In the genomic region with DNA sequence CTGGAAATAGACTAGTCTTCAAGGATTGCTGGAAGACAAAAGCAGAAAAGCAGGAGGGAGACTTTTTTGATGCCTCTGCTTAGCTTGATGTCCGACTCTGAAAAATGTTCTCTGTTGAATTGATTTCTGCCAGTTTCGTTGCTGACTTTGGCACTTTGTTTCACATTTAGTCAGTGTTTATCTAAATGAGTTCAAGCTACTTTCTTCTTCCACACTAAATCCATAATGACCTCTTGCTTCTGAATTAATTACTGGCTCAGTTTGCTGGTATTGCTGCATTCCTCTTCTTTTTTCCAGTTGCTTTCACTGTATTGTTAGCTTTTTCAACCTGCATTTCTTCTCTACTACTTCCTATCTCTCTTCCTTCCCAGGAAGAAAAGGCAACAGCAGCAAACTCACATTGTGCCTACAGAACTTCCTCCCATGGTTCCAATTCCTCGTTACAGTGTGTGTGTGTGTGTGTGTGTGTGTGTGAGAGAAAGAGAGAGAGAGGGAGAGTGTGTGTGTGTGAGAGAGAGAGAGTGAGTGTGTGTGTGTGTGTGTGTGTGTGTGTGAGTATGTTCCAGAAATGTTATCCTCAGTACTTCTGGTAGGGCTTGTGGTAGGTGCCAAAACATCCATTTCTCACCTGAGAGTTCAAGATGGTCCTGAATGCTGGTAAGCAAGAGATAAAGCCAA, we compare ENCODE assay signal across 2 cellular contexts.
TF ChIP-seq lines count a peak whose summit lies in the region.

No MANE protein-coding gene starts in this region.

TF ChIP-seq in IMR-90, 13 proteins besides CTCF, POLR2A, EP300 and RAD21 (continued from another document):
- TF ChIP-seq, protein P1, sequence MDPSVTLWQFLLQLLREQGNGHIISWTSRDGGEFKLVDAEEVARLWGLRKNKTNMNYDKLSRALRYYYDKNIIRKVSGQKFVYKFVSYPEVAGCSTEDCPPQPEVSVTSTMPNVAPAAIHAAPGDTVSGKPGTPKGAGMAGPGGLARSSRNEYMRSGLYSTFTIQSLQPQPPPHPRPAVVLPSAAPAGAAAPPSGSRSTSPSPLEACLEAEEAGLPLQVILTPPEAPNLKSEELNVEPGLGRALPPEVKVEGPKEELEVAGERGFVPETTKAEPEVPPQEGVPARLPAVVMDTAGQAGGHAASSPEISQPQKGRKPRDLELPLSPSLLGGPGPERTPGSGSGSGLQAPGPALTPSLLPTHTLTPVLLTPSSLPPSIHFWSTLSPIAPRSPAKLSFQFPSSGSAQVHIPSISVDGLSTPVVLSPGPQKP (IDR thresholded peaks at IDR 0.05; ENCODE audit: borderline replicate concordance, low read depth, low read length), result no peak
- TF ChIP-seq CHD1 (IDR thresholded peaks at IDR 0.05; ENCODE audit: low read depth, low read length), result no peak
- TF ChIP-seq MXI1 (IDR thresholded peaks at IDR 0.05; ENCODE audit: borderline replicate concordance, low read depth, low read length), result no peak
- no peak for TF ChIP-seq FOS (IDR thresholded peaks at IDR 0.05; ENCODE audit: low read depth, low read length)
- no peak for TF ChIP-seq RFX5 (IDR thresholded peaks at IDR 0.05; ENCODE audit: low read depth, low read length)
- no peak for TF ChIP-seq MAFK (IDR thresholded peaks at IDR 0.05; ENCODE audit: low read depth, low read length)
- no peak for TF ChIP-seq MAZ (IDR thresholded peaks at IDR 0.05; ENCODE audit: borderline replicate concordance, low read depth, low read length)
- no peak for TF ChIP-seq BHLHE40 (IDR thresholded peaks at IDR 0.05; ENCODE audit: low read depth, low read length)
- TF ChIP-seq, protein P2, sequence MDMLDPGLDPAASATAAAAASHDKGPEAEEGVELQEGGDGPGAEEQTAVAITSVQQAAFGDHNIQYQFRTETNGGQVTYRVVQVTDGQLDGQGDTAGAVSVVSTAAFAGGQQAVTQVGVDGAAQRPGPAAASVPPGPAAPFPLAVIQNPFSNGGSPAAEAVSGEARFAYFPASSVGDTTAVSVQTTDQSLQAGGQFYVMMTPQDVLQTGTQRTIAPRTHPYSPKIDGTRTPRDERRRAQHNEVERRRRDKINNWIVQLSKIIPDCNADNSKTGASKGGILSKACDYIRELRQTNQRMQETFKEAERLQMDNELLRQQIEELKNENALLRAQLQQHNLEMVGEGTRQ (IDR thresholded peaks at IDR 0.05; ENCODE audit: low read depth, low read length), result no peak

TF ChIP-seq in GM12878, 131 proteins besides CTCF, POLR2A, EP300 and RAD21:
- TF ChIP-seq, protein P3, sequence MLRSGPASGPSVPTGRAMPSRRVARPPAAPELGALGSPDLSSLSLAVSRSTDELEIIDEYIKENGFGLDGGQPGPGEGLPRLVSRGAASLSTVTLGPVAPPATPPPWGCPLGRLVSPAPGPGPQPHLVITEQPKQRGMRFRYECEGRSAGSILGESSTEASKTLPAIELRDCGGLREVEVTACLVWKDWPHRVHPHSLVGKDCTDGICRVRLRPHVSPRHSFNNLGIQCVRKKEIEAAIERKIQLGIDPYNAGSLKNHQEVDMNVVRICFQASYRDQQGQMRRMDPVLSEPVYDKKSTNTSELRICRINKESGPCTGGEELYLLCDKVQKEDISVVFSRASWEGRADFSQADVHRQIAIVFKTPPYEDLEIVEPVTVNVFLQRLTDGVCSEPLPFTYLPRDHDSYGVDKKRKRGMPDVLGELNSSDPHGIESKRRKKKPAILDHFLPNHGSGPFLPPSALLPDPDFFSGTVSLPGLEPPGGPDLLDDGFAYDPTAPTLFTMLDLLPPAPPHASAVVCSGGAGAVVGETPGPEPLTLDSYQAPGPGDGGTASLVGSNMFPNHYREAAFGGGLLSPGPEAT (IDR thresholded peaks at IDR 0.05; ENCODE audit: low read depth), result no peak
- TF ChIP-seq DPF2 (IDR thresholded peaks at IDR 0.05) (no peak), WRNIP1 (IDR thresholded peaks at IDR 0.05; ENCODE audit: borderline replicate concordance, low read depth, low read length) (no peak), HDAC6 (IDR thresholded peaks at IDR 0.05; ENCODE audit: unreplicated experiment) (no peak), PML (IDR thresholded peaks at IDR 0.05; ENCODE audit: low read length) (no peak), NR2C2 (IDR thresholded peaks at IDR 0.05; ENCODE audit: borderline replicate concordance, control insufficient read depth, insufficient read length, low read depth) (no peak), NRF1 (conservative IDR thresholded peaks at IDR 0.05; ENCODE audit: low read depth, low read length) (no peak), MEF2B (IDR thresholded peaks at IDR 0.05; ENCODE audit: partially characterized antibody, poor library complexity, severe bottlenecking) (no peak)
- TF ChIP-seq, protein P1 (IDR thresholded peaks at IDR 0.05; ENCODE audit: low read depth, low read length), result no peak
- TF ChIP-seq, protein P4, sequence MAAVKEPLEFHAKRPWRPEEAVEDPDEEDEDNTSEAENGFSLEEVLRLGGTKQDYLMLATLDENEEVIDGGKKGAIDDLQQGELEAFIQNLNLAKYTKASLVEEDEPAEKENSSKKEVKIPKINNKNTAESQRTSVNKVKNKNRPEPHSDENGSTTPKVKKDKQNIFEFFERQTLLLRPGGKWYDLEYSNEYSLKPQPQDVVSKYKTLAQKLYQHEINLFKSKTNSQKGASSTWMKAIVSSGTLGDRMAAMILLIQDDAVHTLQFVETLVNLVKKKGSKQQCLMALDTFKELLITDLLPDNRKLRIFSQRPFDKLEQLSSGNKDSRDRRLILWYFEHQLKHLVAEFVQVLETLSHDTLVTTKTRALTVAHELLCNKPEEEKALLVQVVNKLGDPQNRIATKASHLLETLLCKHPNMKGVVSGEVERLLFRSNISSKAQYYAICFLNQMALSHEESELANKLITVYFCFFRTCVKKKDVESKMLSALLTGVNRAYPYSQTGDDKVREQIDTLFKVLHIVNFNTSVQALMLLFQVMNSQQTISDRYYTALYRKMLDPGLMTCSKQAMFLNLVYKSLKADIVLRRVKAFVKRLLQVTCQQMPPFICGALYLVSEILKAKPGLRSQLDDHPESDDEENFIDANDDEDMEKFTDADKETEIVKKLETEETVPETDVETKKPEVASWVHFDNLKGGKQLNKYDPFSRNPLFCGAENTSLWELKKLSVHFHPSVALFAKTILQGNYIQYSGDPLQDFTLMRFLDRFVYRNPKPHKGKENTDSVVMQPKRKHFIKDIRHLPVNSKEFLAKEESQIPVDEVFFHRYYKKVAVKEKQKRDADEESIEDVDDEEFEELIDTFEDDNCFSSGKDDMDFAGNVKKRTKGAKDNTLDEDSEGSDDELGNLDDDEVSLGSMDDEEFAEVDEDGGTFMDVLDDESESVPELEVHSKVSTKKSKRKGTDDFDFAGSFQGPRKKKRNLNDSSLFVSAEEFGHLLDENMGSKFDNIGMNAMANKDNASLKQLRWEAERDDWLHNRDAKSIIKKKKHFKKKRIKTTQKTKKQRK (IDR thresholded peaks at IDR 0.05; ENCODE audit: low read depth, low read length), result no peak
- TF ChIP-seq, protein P5, sequence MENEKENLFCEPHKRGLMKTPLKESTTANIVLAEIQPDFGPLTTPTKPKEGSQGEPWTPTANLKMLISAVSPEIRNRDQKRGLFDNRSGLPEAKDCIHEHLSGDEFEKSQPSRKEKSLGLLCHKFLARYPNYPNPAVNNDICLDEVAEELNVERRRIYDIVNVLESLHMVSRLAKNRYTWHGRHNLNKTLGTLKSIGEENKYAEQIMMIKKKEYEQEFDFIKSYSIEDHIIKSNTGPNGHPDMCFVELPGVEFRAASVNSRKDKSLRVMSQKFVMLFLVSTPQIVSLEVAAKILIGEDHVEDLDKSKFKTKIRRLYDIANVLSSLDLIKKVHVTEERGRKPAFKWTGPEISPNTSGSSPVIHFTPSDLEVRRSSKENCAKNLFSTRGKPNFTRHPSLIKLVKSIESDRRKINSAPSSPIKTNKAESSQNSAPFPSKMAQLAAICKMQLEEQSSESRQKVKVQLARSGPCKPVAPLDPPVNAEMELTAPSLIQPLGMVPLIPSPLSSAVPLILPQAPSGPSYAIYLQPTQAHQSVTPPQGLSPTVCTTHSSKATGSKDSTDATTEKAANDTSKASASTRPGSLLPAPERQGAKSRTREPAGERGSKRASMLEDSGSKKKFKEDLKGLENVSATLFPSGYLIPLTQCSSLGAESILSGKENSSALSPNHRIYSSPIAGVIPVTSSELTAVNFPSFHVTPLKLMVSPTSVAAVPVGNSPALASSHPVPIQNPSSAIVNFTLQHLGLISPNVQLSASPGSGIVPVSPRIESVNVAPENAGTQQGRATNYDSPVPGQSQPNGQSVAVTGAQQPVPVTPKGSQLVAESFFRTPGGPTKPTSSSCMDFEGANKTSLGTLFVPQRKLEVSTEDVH (IDR thresholded peaks at IDR 0.05; ENCODE audit: low read depth, partially characterized antibody), result no peak
